1 cellular context compared by ENCODE assay signal in the genomic region with DNA sequence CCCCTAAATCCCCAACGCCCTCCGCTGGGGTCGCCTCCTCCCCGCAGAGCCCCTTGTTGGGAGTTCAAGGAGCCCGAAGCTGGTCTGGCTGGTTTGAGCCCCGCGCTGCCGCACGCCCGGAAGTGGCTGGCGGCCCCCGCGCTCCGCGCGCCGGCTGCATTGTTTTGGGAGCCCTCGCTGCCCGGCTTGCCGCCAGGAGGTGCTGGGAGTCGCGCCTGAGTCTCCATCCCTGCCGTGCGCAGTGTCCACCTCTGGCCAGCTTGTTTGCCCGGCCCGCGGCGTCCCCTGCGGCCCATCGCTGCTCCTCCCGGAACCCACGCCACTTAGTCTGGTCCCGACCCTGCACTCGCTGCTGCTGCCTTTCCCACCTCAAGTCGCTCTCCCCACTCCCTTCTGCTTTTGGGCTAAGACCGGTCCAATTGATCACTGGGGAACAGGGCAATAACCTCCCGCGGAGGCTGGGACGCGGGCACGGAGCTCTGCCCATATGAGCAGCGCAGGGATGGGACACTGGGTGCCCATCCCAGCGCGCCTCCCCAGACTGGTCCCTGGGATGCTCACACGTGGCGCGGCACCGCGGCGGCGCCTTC.
TF ChIP-seq lines count a peak whose summit lies in the region.

No MANE protein-coding gene starts in this region.

TF ChIP-seq in K562, 482 proteins besides CTCF, POLR2A, EP300 and RAD21:
- TF ChIP-seq CBX5 (IDR thresholded peaks at IDR 0.05; ENCODE audit: borderline replicate concordance, low read depth), result no peak
- TF ChIP-seq, protein P1, sequence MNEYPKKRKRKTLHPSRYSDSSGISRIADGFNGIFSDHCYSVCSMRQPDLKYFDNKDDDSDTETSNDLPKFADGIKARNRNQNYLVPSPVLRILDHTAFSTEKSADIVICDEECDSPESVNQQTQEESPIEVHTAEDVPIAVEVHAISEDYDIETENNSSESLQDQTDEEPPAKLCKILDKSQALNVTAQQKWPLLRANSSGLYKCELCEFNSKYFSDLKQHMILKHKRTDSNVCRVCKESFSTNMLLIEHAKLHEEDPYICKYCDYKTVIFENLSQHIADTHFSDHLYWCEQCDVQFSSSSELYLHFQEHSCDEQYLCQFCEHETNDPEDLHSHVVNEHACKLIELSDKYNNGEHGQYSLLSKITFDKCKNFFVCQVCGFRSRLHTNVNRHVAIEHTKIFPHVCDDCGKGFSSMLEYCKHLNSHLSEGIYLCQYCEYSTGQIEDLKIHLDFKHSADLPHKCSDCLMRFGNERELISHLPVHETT (CRISPR knock-in tag; conservative IDR thresholded peaks at IDR 0.05 in 1 of 2, IDR thresholded peaks at IDR 0.05 in 1 of 2), result no peak
- TF ChIP-seq, protein P2, sequence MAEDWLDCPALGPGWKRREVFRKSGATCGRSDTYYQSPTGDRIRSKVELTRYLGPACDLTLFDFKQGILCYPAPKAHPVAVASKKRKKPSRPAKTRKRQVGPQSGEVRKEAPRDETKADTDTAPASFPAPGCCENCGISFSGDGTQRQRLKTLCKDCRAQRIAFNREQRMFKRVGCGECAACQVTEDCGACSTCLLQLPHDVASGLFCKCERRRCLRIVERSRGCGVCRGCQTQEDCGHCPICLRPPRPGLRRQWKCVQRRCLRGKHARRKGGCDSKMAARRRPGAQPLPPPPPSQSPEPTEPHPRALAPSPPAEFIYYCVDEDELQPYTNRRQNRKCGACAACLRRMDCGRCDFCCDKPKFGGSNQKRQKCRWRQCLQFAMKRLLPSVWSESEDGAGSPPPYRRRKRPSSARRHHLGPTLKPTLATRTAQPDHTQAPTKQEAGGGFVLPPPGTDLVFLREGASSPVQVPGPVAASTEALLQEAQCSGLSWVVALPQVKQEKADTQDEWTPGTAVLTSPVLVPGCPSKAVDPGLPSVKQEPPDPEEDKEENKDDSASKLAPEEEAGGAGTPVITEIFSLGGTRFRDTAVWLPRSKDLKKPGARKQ (CRISPR knock-in tag; IDR thresholded peaks at IDR 0.05), result no peak
- TF ChIP-seq, protein P3, sequence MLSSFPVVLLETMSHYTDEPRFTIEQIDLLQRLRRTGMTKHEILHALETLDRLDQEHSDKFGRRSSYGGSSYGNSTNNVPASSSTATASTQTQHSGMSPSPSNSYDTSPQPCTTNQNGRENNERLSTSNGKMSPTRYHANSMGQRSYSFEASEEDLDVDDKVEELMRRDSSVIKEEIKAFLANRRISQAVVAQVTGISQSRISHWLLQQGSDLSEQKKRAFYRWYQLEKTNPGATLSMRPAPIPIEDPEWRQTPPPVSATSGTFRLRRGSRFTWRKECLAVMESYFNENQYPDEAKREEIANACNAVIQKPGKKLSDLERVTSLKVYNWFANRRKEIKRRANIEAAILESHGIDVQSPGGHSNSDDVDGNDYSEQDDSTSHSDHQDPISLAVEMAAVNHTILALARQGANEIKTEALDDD (IDR thresholded peaks at IDR 0.05), result no peak
- TF ChIP-seq ELF2 (CRISPR knock-in tag; IDR thresholded peaks at IDR 0.05), result no peak
- TF ChIP-seq ZNF274 (IDR thresholded peaks at IDR 0.05; ENCODE audit: borderline replicate concordance, low read depth, low read length), result no peak
- no peak for TF ChIP-seq FUS (optimal IDR thresholded peaks at IDR 0.05; ENCODE audit: low read depth, low read length)
- TF ChIP-seq, protein P4, sequence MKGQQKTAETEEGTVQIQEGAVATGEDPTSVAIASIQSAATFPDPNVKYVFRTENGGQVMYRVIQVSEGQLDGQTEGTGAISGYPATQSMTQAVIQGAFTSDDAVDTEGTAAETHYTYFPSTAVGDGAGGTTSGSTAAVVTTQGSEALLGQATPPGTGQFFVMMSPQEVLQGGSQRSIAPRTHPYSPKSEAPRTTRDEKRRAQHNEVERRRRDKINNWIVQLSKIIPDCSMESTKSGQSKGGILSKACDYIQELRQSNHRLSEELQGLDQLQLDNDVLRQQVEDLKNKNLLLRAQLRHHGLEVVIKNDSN (CRISPR knock-in tag; IDR thresholded peaks at IDR 0.05), result no peak
- no peak for TF ChIP-seq RBM14 (IDR thresholded peaks at IDR 0.05; ENCODE audit: borderline replicate concordance, insufficient read depth, low read depth, low read length)
- TF ChIP-seq, protein P5, sequence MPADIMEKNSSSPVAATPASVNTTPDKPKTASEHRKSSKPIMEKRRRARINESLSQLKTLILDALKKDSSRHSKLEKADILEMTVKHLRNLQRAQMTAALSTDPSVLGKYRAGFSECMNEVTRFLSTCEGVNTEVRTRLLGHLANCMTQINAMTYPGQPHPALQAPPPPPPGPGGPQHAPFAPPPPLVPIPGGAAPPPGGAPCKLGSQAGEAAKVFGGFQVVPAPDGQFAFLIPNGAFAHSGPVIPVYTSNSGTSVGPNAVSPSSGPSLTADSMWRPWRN (IDR thresholded peaks at IDR 0.05; ENCODE audit: low read depth), result no peak
- TF ChIP-seq MEF2D (tag; conservative IDR thresholded peaks at IDR 0.05; ENCODE audit: low read depth), result no peak
- TF ChIP-seq COPS2 (conservative IDR thresholded peaks at IDR 0.05), result no peak
- no peak for TF ChIP-seq STAT5B (CRISPR knock-in tag; IDR thresholded peaks at IDR 0.05)
- TF ChIP-seq ZNF668 (CRISPR knock-in tag; IDR thresholded peaks at IDR 0.05), result no peak
- no peak for TF ChIP-seq EZH2 (IDR thresholded peaks at IDR 0.05; ENCODE audit: borderline replicate concordance, low read depth, low read length)
